20 cellular contexts compared by ENCODE assay signal in the genomic region with DNA sequence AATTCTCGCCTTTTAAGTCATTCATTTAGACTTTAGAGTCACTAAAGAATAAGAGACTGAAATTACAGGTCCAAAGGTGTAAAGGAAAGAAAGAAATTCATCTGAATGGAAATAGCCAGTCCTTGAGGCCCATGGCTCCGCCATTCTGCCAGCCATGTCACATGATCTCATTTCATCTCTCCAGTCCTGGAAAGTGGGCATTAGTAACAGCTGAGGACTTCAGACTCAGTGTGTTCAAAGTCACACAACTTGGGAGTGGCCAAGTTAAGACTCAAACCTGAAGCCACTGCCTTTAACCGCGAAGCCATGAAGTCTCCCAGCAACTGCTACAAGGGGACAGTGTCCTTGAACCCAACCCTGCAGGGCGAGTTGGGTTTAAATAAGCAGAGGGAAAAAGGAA.
"Had no signal": no experiment of that assay in that cellular context is flagged by ENCODE, and none has a peak within 500 bp of the region (broad histone marks: within the 10 kb centered on the region; RNA-seq: fewer than 3 reads in every experiment).

No MANE protein-coding gene starts in this region.

- H3K27ac ChIP-seq: coronary artery, left lung, right atrium auricular region, suprapubic skin, WERI-Rb-1 had no signal

- H3K4me2 ChIP-seq: SK-N-SH had no signal

- H3K9me3 ChIP-seq: left lung, right atrium auricular region, SK-N-SH, suprapubic skin had no signal

- H3K9me2 ChIP-seq: SK-N-SH had no signal

- H3K27ac Mint-ChIP-seq: activated naive CD4-positive, alpha-beta T cell treated with anti-CD3 and anti-CD28 coated beads, Interleukin-2, amount 10 ng/mL, durations not matched to agents 7 days and 5 days; nephron; progenitor cell of endocrine pancreas had no signal

- H3K4me3 ChIP-seq: coronary artery, left lung, right atrium auricular region, skin epidermis, suprapubic skin had no signal

- DNase-seq: activated CD4-positive, alpha-beta T cell treated with anti-CD3 and anti-CD28 coated beads for 36 hours; activated naive CD4-positive, alpha-beta T cell treated with anti-CD3 and anti-CD28 coated beads, Interleukin-2, amount 10 ng/mL, durations not matched to agents 7 days and 5 days; caudate nucleus; effector CD8-positive, alpha-beta T cell; left lung; mammary epithelial cell; occipital lobe; SHP77; SK-N-SH; stimulated activated CD4-positive, alpha-beta T cell treated with anti-CD3 and anti-CD28 coated beads, Interleukin-15, amount 100 ng/mL, for 24 hours; stimulated activated CD4-positive, alpha-beta T cell treated with anti-CD3 and anti-CD28 coated beads, Interleukin-4, amount 100 ng/mL, for 24 hours; stimulated activated naive CD4-positive, alpha-beta T cell treated with Interleukin-2 at 50 U/mL for 16 hours; trophoblast cell; WERI-Rb-1 had no signal

- H3K27me3 Mint-ChIP-seq: activated CD4-positive, alpha-beta T cell treated with anti-CD3 and anti-CD28 coated beads for 36 hours; activated naive CD4-positive, alpha-beta T cell treated with anti-CD3 and anti-CD28 coated beads, Interleukin-2, amount 10 ng/mL, durations not matched to agents 7 days and 5 days; progenitor cell of endocrine pancreas had no signal

- H3K36me3 ChIP-seq: left lung, right atrium auricular region, suprapubic skin, WERI-Rb-1 had no signal

- H3K4me1 Mint-ChIP-seq: nephron had no signal

- H3K36me3 Mint-ChIP-seq: activated naive CD4-positive, alpha-beta T cell treated with anti-CD3 and anti-CD28 coated beads, Interleukin-2, amount 10 ng/mL, durations not matched to agents 7 days and 5 days had no signal

- ATAC-seq: activated CD4-positive, alpha-beta T cell treated with anti-CD3 and anti-CD28 coated beads for 36 hours had no signal

- H3K9me3 Mint-ChIP-seq: activated naive CD4-positive, alpha-beta T cell treated with anti-CD3 and anti-CD28 coated beads, Interleukin-2, amount 10 ng/mL, durations not matched to agents 7 days and 5 days had no signal

- H3K4me1 ChIP-seq: suprapubic skin had no signal

- H3K4me3 Mint-ChIP-seq: activated CD4-positive, alpha-beta T cell treated with anti-CD3 and anti-CD28 coated beads for 36 hours; activated naive CD4-positive, alpha-beta T cell treated with anti-CD3 and anti-CD28 coated beads, Interleukin-2, amount 10 ng/mL, durations not matched to agents 7 days and 5 days; nephron had no signal
